Comparison of ENCODE assay signal across 1 cellular context in genomic region chr19:495440-496332, GRCh38.
TF ChIP-seq lines count a peak whose summit lies in the region.

No MANE protein-coding gene starts in this region.

TF ChIP-seq in liver, 16 proteins besides CTCF, POLR2A, EP300 and RAD21 (continued from another document):
- TF ChIP-seq MAX (IDR thresholded peaks at IDR 0.05): no peak
